14 cellular contexts compared by ENCODE assay signal in the genomic region with DNA sequence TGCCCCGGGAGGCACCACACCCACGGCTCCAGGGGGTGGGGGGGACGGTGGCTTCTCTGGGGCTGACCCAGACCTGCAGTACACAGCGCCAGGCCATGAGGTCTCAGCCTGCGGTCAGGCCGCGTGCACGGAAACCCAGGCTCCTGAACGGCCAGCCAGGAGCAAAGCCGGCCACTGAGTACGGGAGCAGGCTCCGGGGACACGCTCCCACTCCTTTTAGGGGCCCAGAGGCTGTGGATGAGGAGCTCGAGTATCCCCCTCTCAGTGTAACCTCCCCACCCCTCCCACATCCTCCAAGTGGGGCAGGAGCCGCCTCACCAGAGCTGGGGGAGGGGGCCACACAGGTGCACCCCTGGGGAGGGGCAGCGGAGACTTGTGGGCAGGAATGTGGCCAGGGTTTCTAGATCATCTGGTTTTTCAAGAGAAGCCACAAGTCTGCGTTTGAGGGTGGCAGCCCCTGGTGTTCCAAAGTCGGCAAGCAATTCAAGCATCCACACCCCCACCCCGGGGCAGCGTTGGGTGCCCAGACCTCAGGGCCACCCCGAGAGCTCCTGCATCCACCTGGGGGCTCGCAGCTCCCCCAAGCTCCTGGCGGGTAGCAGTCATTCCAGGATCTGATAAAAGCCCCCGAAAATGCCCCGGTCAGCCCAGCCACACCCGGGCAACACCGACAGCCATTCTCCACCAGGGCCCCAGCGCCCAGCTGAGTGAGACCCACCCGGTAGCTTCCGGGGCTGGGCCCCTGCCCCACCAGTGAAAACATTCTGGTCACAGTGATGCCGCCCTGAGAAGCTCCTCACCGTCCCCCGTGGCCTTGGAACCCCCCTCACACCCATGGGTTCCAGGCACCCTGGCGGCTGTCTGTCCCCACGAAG. TPM values are rescaled to one million over a fixed set of nuclear protein-coding genes. Genes with fewer than 3 reads are reported as not detected.
DNase-seq lines count a peak whose midpoint lies in the region; ATAC-seq, FAIRE-seq and TF ChIP-seq lines count a peak whose summit lies in the region.
"Had no signal": no experiment of that assay in that cellular context is flagged by ENCODE, and none has a peak within 500 bp of the region (broad histone marks: within the 10 kb centered on the region; RNA-seq: fewer than 3 reads in every experiment).

No MANE protein-coding gene starts in this region.

- no peak overlapping the region for H2BK120ac ChIP-seq in mesendoderm (ENCODE audit: low read depth, low read length)

- no peaks in the 10 kb centered on the region for H3K27me3 Mint-ChIP-seq in stimulated activated naive B cell treated with anti-CD40 and anti-IgM and Interleukin-4, amounts not matched to agents 10 μg/mL and 1 μg/mL and 100 μg/mL, for 72 hours
- H3K27me3 Mint-ChIP-seq: activated CD4-positive, alpha-beta T cell treated with anti-CD3 and anti-CD28 coated beads for 36 hours had no signal

- TF ChIP-seq CTCF in colonic mucosa (IDR thresholded peaks at IDR 0.05) (no peak), thyroid gland (IDR thresholded peaks at IDR 0.05) (no peak)

- H3K9me3 Mint-ChIP-seq in stimulated activated naive B cell treated with anti-CD40 and anti-IgM and Interleukin-4, amounts not matched to agents 10 μg/mL and 1 μg/mL and 100 μg/mL, for 72 hours, result no peaks in the 10 kb centered on the region

- DNase-seq in MG63 (no peak), colonic mucosa (no peak), mesendoderm (no peak), thyroid gland (no peak), hypothalamus (lab: John Stamatoyannopoulos, UW) (no peak), GM19239 (ENCODE audit: insufficient read length, low spot score) (no peak), NCI-H2227 (lab: John Stamatoyannopoulos, UW; ENCODE audit: unreplicated experiment) (no peak)
- DNase-seq in stimulated activated naive B cell treated with anti-CD40 and anti-IgM and Interleukin-4, amounts not matched to agents 10 μg/mL and 1 μg/mL and 100 μg/mL, for 72 hours, result no peak
- DNase-seq: activated CD4-positive, alpha-beta T cell treated with anti-CD3 and anti-CD28 coated beads for 36 hours; activated effector memory CD4-positive, alpha-beta T cell treated with anti-CD3 and anti-CD28 coated beads, Interleukin-2, amount 50 U/mL, for 16 hours; NCI-H2227 treated with DMSO at 0.1 percent for 48 hours; stimulated activated naive CD8-positive, alpha-beta T cell treated with anti-CD3 and anti-CD28 coated beads, Interleukin-15, Interleukin-2, amounts not matched to agents 100 U/mL and 50 U/mL, for 24 hours had no signal

- H2AK5ac ChIP-seq in mesendoderm (ENCODE audit: low read length), result no peak overlapping the region

- H3K23ac ChIP-seq in mesendoderm (ENCODE audit: low read length), result peak overlapping the region; percentile 4

- WGBS in mesendoderm (ENCODE audit: extremely low coverage, insufficient coverage, low lambda C conversion rate), result no CpG with 5 or more reads among the region's 35 CpGs
- 78 to 79% methylated on average over 20 to 21 of the region's 35 CpGs for WGBS in thyroid gland, 2 donors

- H3K4me3 ChIP-seq in MG63 (peak overlapping the region; percentile 58), colonic mucosa (peak overlapping the region; percentile 7), mesendoderm (ENCODE audit: low read length) (no peak overlapping the region), thyroid gland (replicated peaks in 1 of 3) (no peak overlapping the region)
- H3K4me3 ChIP-seq: heart left ventricle had no signal

- no peak overlapping the region for H4K5ac ChIP-seq in mesendoderm (ENCODE audit: low read length)

- H3K27ac ChIP-seq in colonic mucosa (no peak overlapping the region), mesendoderm (ENCODE audit: low read depth, low read length) (no peak overlapping the region), thyroid gland (peak overlapping the region; percentile 49 to 73 (median 72))

- H3K4ac ChIP-seq in mesendoderm (ENCODE audit: low read depth, low read length), result no peak overlapping the region

- H2BK5ac ChIP-seq in mesendoderm (ENCODE audit: low read length), result no peak overlapping the region

- H3K4me2 ChIP-seq in mesendoderm (ENCODE audit: low read length), result no peak overlapping the region

- no peak overlapping the region for H3K4me3 Mint-ChIP-seq in stimulated activated naive B cell treated with anti-CD40 and anti-IgM and Interleukin-4, amounts not matched to agents 10 μg/mL and 1 μg/mL and 100 μg/mL, for 72 hours
- H3K4me3 Mint-ChIP-seq: activated CD4-positive, alpha-beta T cell treated with anti-CD3 and anti-CD28 coated beads for 36 hours had no signal

- no peak overlapping the region for H3K18ac ChIP-seq in mesendoderm (ENCODE audit: low read length)

- no peak for FAIRE-seq in GM19239 (lab: Jason Lieb, UNC)
- FAIRE-seq: colon had no signal

- H3K27ac Mint-ChIP-seq in stimulated activated naive B cell treated with anti-CD40 and anti-IgM and Interleukin-4, amounts not matched to agents 10 μg/mL and 1 μg/mL and 100 μg/mL, for 72 hours, result no peak overlapping the region
- H3K27ac Mint-ChIP-seq: activated CD4-positive, alpha-beta T cell treated with anti-CD3 and anti-CD28 coated beads for 36 hours had no signal

- H3K9ac ChIP-seq in colonic mucosa (ENCODE audit: low read depth in 2 of 2, low read length in 2 of 2), result peak overlapping the region; percentile 26 to 53
- no peak overlapping the region for H3K9ac ChIP-seq in mesendoderm (ENCODE audit: low read length)

- H2BK15ac ChIP-seq in mesendoderm (replicated peaks; ENCODE audit: low read depth), result no peak overlapping the region

- H3K36me3 Mint-ChIP-seq in stimulated activated naive B cell treated with anti-CD40 and anti-IgM and Interleukin-4, amounts not matched to agents 10 μg/mL and 1 μg/mL and 100 μg/mL, for 72 hours, result peaks cover 14 to 26% of the 10 kb centered on the region in 2 donors

- peaks cover 25% of the 10 kb centered on the region for H3K79me1 ChIP-seq in mesendoderm (ENCODE audit: low read length)

- no peak for ATAC-seq in stimulated activated naive B cell treated with anti-CD40 and anti-IgM and Interleukin-4, amounts not matched to agents 10 μg/mL and 1 μg/mL and 100 μg/mL, for 72 hours (replicated peaks)
- ATAC-seq: activated CD4-positive, alpha-beta T cell treated with anti-CD3 and anti-CD28 coated beads for 36 hours; heart left ventricle; stimulated activated naive CD8-positive, alpha-beta T cell treated with anti-CD3 and anti-CD28 coated beads, Interleukin-15, Interleukin-2, amounts not matched to agents 100 U/mL and 50 U/mL, for 24 hours had no signal

- H3K9me3 ChIP-seq in MG63, result no peaks in the 10 kb centered on the region
- no peaks in the 10 kb centered on the region for H3K9me3 ChIP-seq in colonic mucosa
- no peaks in the 10 kb centered on the region for H3K9me3 ChIP-seq in thyroid gland
- H3K9me3 ChIP-seq: heart left ventricle had no signal

- no peak for TF ChIP-seq POLR2A in thyroid gland (IDR thresholded peaks at IDR 0.05)

- peaks cover 13% of the 10 kb centered on the region for H3K4me1 ChIP-seq in colonic mucosa
- H3K4me1 ChIP-seq in mesendoderm (ENCODE audit: control insufficient read depth, low read depth, low read length), result peaks cover 2% of the 10 kb centered on the region
- peaks cover 39 to 69% of the 10 kb centered on the region in 2 donors for H3K4me1 ChIP-seq in thyroid gland

- peaks cover 32 to 54% of the 10 kb centered on the region in 2 donors for H3K4me1 Mint-ChIP-seq in stimulated activated naive B cell treated with anti-CD40 and anti-IgM and Interleukin-4, amounts not matched to agents 10 μg/mL and 1 μg/mL and 100 μg/mL, for 72 hours

- H4K8ac ChIP-seq in mesendoderm (ENCODE audit: low read depth, low read length), result no peak overlapping the region

- no peak overlapping the region for H3K56ac ChIP-seq in mesendoderm (ENCODE audit: low read length)

- peaks cover 49% of the 10 kb centered on the region for H3K79me2 ChIP-seq in mesendoderm (ENCODE audit: control insufficient read depth, insufficient read depth, low read length)

- intact Hi-C loops in colonic mucosa (cut with DNase I) (no loop called here), thyroid gland (cut with DNase I) (no loop called here)

- H3K36me3 ChIP-seq in MG63 (peaks cover 28% of the 10 kb centered on the region), colonic mucosa (no peaks in the 10 kb centered on the region), mesendoderm (ENCODE audit: control insufficient read depth, insufficient read depth, low read length) (no peaks in the 10 kb centered on the region), thyroid gland (peaks cover 0 to 7% of the 10 kb centered on the region in 2 donors)

- H3K27me3 ChIP-seq in MG63 (no peaks in the 10 kb centered on the region), colonic mucosa (no peaks in the 10 kb centered on the region), mesendoderm (ENCODE audit: insufficient read depth, low read length, poor library complexity) (no peaks in the 10 kb centered on the region), thyroid gland (no peaks in the 10 kb centered on the region)
- H3K27me3 ChIP-seq: heart left ventricle had no signal

RNA-seq across cellular contexts. Expression of a gene that starts 6.1 kb away (rescaled TPM):
- 15.6 and 22.7 TPM in 2 replicates for total RNA-seq in MG63 (2014; rRNA removed; shearing (Covaris generic); ENCODE audit: low replicate concordance)
- 10 to 100 TPM; 65.5 to 77.1 TPM for total RNA-seq in colonic mucosa
- polyA plus RNA-seq in mesendoderm (2013, experiment 1 of 2), result 16.7 TPM
- 15.3 TPM for polyA plus RNA-seq in mesendoderm (2013, experiment 2 of 2)
- 10 to 100 TPM; 22.8 to 69.0 (median 25.5) TPM for total RNA-seq in thyroid gland

RNA-seq across cellular contexts. Expression of a gene that starts 37.7 kb away (rescaled TPM):
- 43.2 and 51.5 TPM in 2 replicates for total RNA-seq in MG63 (2014; rRNA removed; shearing (Covaris generic); ENCODE audit: low replicate concordance)
- total RNA-seq in colonic mucosa, result 100 to 1,000 TPM in 1 of 2 donors, 10 to 100 TPM in 1; 76.3 to 103 TPM
- polyA plus RNA-seq in mesendoderm (2013, experiment 1 of 2), result 33.8 TPM
- 34.4 TPM for polyA plus RNA-seq in mesendoderm (2013, experiment 2 of 2)
- 10 to 100 TPM; 60.2 to 83.4 (median 71.1) TPM for total RNA-seq in thyroid gland

Comparison
In these comparisons a context has a peak if more than half of its experiments do, and no peak if none do; other contexts are left out.
1. H3K4me3 ChIP-seq: peak in MG63 (single experiment) and colonic mucosa (single experiment); none in mesendoderm (single experiment) and thyroid gland (0 of 3).
2. H3K27ac ChIP-seq: peak in thyroid gland (3 of 3); none in colonic mucosa (single experiment) and mesendoderm (single experiment).